Comparison of ENCODE assay signal across 1 cellular context in the genomic region with DNA sequence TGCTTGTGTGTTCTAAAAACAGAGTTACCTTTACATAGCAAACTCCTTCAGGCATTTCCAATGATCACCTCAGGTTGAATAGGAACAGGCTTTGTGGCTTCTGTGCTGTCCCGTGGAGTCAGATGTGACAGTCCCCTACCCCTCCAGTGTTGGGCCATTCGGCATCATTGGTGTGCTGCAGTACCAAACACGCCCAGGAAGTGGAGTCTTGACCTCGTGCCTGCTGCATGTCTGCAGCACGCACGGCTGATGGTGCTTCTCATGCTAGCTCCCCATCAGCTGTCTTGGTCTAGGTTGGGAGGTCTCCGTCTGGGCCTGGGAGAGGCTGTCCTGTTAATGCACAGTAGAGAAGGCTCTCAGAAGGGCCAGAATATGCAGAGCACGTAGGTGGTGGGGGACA.
TF ChIP-seq lines count a peak whose summit lies in the region.

No MANE protein-coding gene starts in this region.

TF ChIP-seq in GM12878, 131 proteins besides CTCF, POLR2A, EP300 and RAD21 (continued from another document):
- TF ChIP-seq, protein P1, sequence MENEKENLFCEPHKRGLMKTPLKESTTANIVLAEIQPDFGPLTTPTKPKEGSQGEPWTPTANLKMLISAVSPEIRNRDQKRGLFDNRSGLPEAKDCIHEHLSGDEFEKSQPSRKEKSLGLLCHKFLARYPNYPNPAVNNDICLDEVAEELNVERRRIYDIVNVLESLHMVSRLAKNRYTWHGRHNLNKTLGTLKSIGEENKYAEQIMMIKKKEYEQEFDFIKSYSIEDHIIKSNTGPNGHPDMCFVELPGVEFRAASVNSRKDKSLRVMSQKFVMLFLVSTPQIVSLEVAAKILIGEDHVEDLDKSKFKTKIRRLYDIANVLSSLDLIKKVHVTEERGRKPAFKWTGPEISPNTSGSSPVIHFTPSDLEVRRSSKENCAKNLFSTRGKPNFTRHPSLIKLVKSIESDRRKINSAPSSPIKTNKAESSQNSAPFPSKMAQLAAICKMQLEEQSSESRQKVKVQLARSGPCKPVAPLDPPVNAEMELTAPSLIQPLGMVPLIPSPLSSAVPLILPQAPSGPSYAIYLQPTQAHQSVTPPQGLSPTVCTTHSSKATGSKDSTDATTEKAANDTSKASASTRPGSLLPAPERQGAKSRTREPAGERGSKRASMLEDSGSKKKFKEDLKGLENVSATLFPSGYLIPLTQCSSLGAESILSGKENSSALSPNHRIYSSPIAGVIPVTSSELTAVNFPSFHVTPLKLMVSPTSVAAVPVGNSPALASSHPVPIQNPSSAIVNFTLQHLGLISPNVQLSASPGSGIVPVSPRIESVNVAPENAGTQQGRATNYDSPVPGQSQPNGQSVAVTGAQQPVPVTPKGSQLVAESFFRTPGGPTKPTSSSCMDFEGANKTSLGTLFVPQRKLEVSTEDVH (IDR thresholded peaks at IDR 0.05; ENCODE audit: low read depth, partially characterized antibody): no peak
- no peak for TF ChIP-seq TCF7 (IDR thresholded peaks at IDR 0.05; ENCODE audit: borderline replicate concordance)
- TF ChIP-seq TBL1XR1 (IDR thresholded peaks at IDR 0.05; ENCODE audit: low read depth, low read length): no peak
- no peak for TF ChIP-seq LARP7 (IDR thresholded peaks at IDR 0.05)
- no peak for TF ChIP-seq KAT2A (conservative IDR thresholded peaks at IDR 0.05; ENCODE audit: control insufficient read depth, low read depth, low read length)
- TF ChIP-seq RFX5 (IDR thresholded peaks at IDR 0.05; ENCODE audit: low read depth, low read length): no peak
- TF ChIP-seq CHD4 (IDR thresholded peaks at IDR 0.05): no peak
- TF ChIP-seq ZSCAN29 (IDR thresholded peaks at IDR 0.05): no peak
- TF ChIP-seq, protein P2, sequence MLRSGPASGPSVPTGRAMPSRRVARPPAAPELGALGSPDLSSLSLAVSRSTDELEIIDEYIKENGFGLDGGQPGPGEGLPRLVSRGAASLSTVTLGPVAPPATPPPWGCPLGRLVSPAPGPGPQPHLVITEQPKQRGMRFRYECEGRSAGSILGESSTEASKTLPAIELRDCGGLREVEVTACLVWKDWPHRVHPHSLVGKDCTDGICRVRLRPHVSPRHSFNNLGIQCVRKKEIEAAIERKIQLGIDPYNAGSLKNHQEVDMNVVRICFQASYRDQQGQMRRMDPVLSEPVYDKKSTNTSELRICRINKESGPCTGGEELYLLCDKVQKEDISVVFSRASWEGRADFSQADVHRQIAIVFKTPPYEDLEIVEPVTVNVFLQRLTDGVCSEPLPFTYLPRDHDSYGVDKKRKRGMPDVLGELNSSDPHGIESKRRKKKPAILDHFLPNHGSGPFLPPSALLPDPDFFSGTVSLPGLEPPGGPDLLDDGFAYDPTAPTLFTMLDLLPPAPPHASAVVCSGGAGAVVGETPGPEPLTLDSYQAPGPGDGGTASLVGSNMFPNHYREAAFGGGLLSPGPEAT (IDR thresholded peaks at IDR 0.05; ENCODE audit: low read depth): no peak
- TF ChIP-seq NFYA (IDR thresholded peaks at IDR 0.05; ENCODE audit: borderline replicate concordance, low read depth, low read length): no peak
TF ChIP-seq in GM12878: peak in this region for 0.
